ENCODE assay signal across 8 cellular contexts in the genomic region with DNA sequence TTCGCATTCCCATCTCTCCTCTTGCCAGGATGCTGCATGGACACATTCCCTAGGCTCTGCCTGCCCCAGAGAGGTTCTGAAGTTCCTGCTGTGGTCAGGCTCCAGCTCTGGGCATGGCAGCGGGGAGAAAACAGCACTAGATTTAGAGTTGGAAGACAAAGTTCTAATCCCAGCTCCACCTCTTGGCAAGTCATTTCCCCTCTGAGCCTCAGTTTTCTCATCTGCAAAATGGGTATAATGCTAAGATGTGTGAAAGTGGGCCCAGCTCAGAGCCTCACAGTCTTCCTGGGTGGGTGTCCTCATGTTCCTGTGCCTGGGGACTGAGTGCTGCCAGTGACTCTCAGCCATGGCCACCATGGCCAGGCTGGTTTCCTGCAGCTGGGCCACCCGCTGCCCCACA.
"Had no signal": no experiment of that assay in that cellular context is flagged by ENCODE, and none has a peak within 500 bp of the region (broad histone marks: within the 10 kb centered on the region; RNA-seq: fewer than 3 reads in every experiment).

No MANE protein-coding gene starts in this region.

- DNase-seq: GM23248, GOT3, H9, HCEC 1CT, KG1 had no signal

- H3K9me3 Mint-ChIP-seq: H9, IgD-negative memory B cell had no signal

- H2AFZ ChIP-seq: GM23248 had no signal

- FAIRE-seq: H54, HTR-8/SVneo had no signal

- H3K4me3 Mint-ChIP-seq: IgD-negative memory B cell had no signal

- H3K27ac ChIP-seq: GM23248 had no signal

- H3K27me3 Mint-ChIP-seq: IgD-negative memory B cell had no signal

- H3K27ac Mint-ChIP-seq: IgD-negative memory B cell had no signal

- H3K9ac ChIP-seq: GM23248 had no signal

- H3K4me3 ChIP-seq: GM23248 had no signal
